ENCODE assay signal across 8 cellular contexts in genomic region chr15:66253643-66254363, GRCh38. TPM values are rescaled to one million over a fixed set of nuclear protein-coding genes. Genes with fewer than 3 reads are reported as not detected.
DNase-seq lines count a peak whose midpoint lies in the region; ATAC-seq and TF ChIP-seq lines count a peak whose summit lies in the region.

Gene MEGF11 (minus strand): TSS chr15:66253750. CDS start chr15:66128403, 125,347 bp downstream.

- H3K27ac Mint-ChIP-seq in activated naive CD4-positive, alpha-beta T cell treated with anti-CD3 and anti-CD28 coated beads, Interleukin-2, amount 50 U/mL, for 24 hours, result peak within 1 kb of the TSS; percentile 78

- peak; percentile 43 to 61 for ATAC-seq in lower lobe of right lung
- peak; percentile 22 for ATAC-seq in thoracic aorta (ENCODE audit: insufficient number of reproducible peaks, low FRiP score, low read depth)
- no peak for ATAC-seq in GM18505 (IDR thresholded peaks at IDR 0.05; ENCODE audit: unreplicated experiment)

- intact Hi-C loops in lower lobe of right lung (cut with DNase I), result no loop called here

- H3K36me3 ChIP-seq in NT2/D1 (ENCODE audit: insufficient read depth, insufficient read length, low read length) (no peaks in the 10 kb centered on the region), lower lobe of right lung (no peaks in the 10 kb centered on the region), thoracic aorta (no peaks in the 10 kb centered on the region)

- TF ChIP-seq CTCF in lower lobe of right lung (IDR thresholded peaks at IDR 0.05), result no peak
- no peak for TF ChIP-seq CTCF in thoracic aorta (IDR thresholded peaks at IDR 0.05)

- H3K36me3 Mint-ChIP-seq in activated naive CD4-positive, alpha-beta T cell treated with anti-CD3 and anti-CD28 coated beads, Interleukin-2, amount 50 U/mL, for 24 hours, result peaks cover 3% of the 10 kb centered on the region

- peaks cover 16% of the 10 kb centered on the region for H3K4me1 Mint-ChIP-seq in activated naive CD4-positive, alpha-beta T cell treated with anti-CD3 and anti-CD28 coated beads, Interleukin-2, amount 50 U/mL, for 24 hours

- peaks cover 16% of the 10 kb centered on the region for H3K4me1 ChIP-seq in NT2/D1 (ENCODE audit: insufficient read depth, insufficient read length)
- peaks cover 29% of the 10 kb centered on the region for H3K4me1 ChIP-seq in lower lobe of right lung
- peaks cover 10 to 25% of the 10 kb centered on the region in 2 donors for H3K4me1 ChIP-seq in thoracic aorta (ENCODE audit: control insufficient read depth in 1 of 2, low read depth in 2 of 2)

- H3K9ac ChIP-seq in NT2/D1 (ENCODE audit: insufficient read length, low read depth), result peak within 1 kb of the TSS; percentile 68

- H3K27me3 ChIP-seq in NT2/D1 (ENCODE audit: insufficient read depth, insufficient read length), result peaks cover 73% of the 10 kb centered on the region
- peaks cover 75% of the 10 kb centered on the region for H3K27me3 ChIP-seq in lower lobe of right lung (ENCODE audit: low read depth)
- peaks cover 16% of the 10 kb centered on the region for H3K27me3 ChIP-seq in thoracic aorta (replicated peaks; ENCODE audit: insufficient read depth)

- TF ChIP-seq POLR2A in GM18505 (IDR thresholded peaks at IDR 0.05; ENCODE audit: borderline replicate concordance, extremely low read depth, insufficient read depth, insufficient read length) (no peak), erythroblast (IDR thresholded peaks at IDR 0.05; ENCODE audit: low read length) (no peak)

- H3K9me3 ChIP-seq in NT2/D1 (ENCODE audit: insufficient read depth, low read length), result no peaks in the 10 kb centered on the region
- H3K9me3 ChIP-seq in lower lobe of right lung, result no peaks in the 10 kb centered on the region
- no peaks in the 10 kb centered on the region for H3K9me3 ChIP-seq in thoracic aorta

- peak within 1 kb of the TSS; percentile 92 for H3K4me3 Mint-ChIP-seq in activated naive CD4-positive, alpha-beta T cell treated with anti-CD3 and anti-CD28 coated beads, Interleukin-2, amount 50 U/mL, for 24 hours

- H3K27me3 Mint-ChIP-seq in activated naive CD4-positive, alpha-beta T cell treated with anti-CD3 and anti-CD28 coated beads, Interleukin-2, amount 50 U/mL, for 24 hours, result peaks cover 43% of the 10 kb centered on the region

- DNase-seq in activated naive CD4-positive, alpha-beta T cell treated with Interleukin-2 at 50 U/mL for 16 hours, result no peak
- DNase-seq in NT2/D1 (ENCODE audit: low read depth, low spot score), result no peak
- DNase-seq in dermis blood vessel endothelial cell, result peak; percentile 28
- no peak for DNase-seq in lower lobe of right lung
- no peak for DNase-seq in thoracic aorta (ENCODE audit: low spot score)
- DNase-seq in erythroblast (lab: John Stamatoyannopoulos, UW), result no peak

- peak within 1 kb of the TSS; percentile 69 for H3K4me3 ChIP-seq in NT2/D1 (ENCODE audit: insufficient read length, low read depth)
- peak within 1 kb of the TSS; percentile 64 for H3K4me3 ChIP-seq in lower lobe of right lung
- peak within 1 kb of the TSS; percentile 78 for H3K4me3 ChIP-seq in thoracic aorta

- no peaks in the 10 kb centered on the region for H3K9me3 Mint-ChIP-seq in activated naive CD4-positive, alpha-beta T cell treated with anti-CD3 and anti-CD28 coated beads, Interleukin-2, amount 50 U/mL, for 24 hours

- H3K27ac ChIP-seq in lower lobe of right lung (no peak within 1 kb of the TSS), thoracic aorta (no peak within 1 kb of the TSS)

RNA-seq across cellular contexts. Expression of gene MEGF11, which starts in this region (rescaled TPM):
- total RNA-seq in dermis blood vessel endothelial cell (not detected in 2 replicates), lower lobe of right lung (not detected), thoracic aorta (not detected)

Comparison
In these comparisons a context has a peak if more than half of its experiments do, and no peak if none do; other contexts are left out.
1. Peak in DNase-seq in dermis blood vessel endothelial cell; RNA of the gene not detected or under 1 TPM.
2. Peak in ATAC-seq and H3K4me3 ChIP-seq in lower lobe of right lung; RNA of the gene not detected or under 1 TPM.
3. Peak in ATAC-seq and H3K4me3 ChIP-seq in thoracic aorta; RNA of the gene not detected or under 1 TPM.